1 cellular context compared by ENCODE assay signal in the genomic region with DNA sequence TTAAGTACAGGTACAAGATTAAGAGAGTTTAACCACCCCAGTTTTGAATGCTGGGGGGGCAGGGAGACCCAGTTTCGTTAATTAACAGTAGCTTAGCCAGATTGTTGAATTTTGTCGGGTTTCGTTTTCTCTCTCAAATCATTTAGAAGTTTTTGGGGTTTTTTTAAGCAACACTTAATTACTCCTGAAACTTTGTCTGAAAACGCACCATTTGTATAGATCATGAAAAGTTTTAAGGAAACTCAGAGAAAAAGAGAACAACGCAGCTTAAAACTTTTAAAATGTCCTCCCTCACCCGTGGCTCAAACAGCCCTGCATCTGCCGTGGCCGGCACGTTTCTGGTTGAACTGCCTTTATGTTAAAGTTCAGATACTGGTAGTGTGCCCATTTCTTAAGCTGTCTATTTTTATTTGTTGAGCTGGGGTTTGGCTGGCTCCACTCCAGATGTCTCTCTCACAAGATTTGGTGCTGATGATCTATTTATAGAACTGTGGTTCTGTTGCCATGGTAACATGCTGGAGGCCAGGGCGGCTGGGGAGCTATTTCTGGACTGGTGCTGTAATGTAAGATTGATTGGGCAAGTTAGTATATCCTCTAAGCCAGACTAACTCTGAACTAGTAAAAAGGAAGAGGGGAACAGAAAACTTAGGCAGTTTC.
TF ChIP-seq lines count a peak whose summit lies in the region.

No MANE protein-coding gene starts in this region.

TF ChIP-seq in K562, 482 proteins besides CTCF, POLR2A, EP300 and RAD21 (continued from another document and continues in another):
- TF ChIP-seq ZNF518B (CRISPR knock-in tag; IDR thresholded peaks at IDR 0.05) (no peak), XRCC3 (IDR thresholded peaks at IDR 0.05) (no peak), CBFB (CRISPR knock-in tag; IDR thresholded peaks at IDR 0.05) (no peak), ELF4 (CRISPR knock-in tag; IDR thresholded peaks at IDR 0.05) (no peak), RBM25 (IDR thresholded peaks at IDR 0.05; ENCODE audit: low read depth, low read length, severe bottlenecking) (no peak), HOXB6 (CRISPR knock-in tag; IDR thresholded peaks at IDR 0.05; ENCODE audit: borderline replicate concordance) (no peak), FUS (optimal IDR thresholded peaks at IDR 0.05; ENCODE audit: low read depth, low read length) (no peak), ESRRB (CRISPR knock-in tag; IDR thresholded peaks at IDR 0.05; ENCODE audit: borderline replicate concordance) (no peak), MBD1 (CRISPR knock-in tag; IDR thresholded peaks at IDR 0.05) (no peak), MYC (IDR thresholded peaks at IDR 0.05; ENCODE audit: low read depth, low read length) (no peak), MYC (CRISPR knock-in tag; IDR thresholded peaks at IDR 0.05; ENCODE audit: borderline replicate concordance, low read depth) (no peak), ZFP1 (CRISPR knock-in tag; IDR thresholded peaks at IDR 0.05) (no peak), ZKSCAN3 (CRISPR knock-in tag; IDR thresholded peaks at IDR 0.05) (no peak), ZBTB7A (IDR thresholded peaks at IDR 0.05; ENCODE audit: borderline replicate concordance, control insufficient read depth, low read depth, low read length) (no peak), JUND (IDR thresholded peaks at IDR 0.05; ENCODE audit: borderline replicate concordance, low read depth, low read length) (0 out of 2 replicates have a peak, but pooled peaks have one; percentile 14), JUND (tag; IDR thresholded peaks at IDR 0.05; ENCODE audit: borderline replicate concordance, low read depth, low read length) (no peak; the same call in 2 of the 3 replicates), PTTG1 (tag; IDR thresholded peaks at IDR 0.05; ENCODE audit: low read depth) (no peak), FOXM1 (IDR thresholded peaks at IDR 0.05; ENCODE audit: low read depth) (no peak), FOXM1 (CRISPR knock-in tag; IDR thresholded peaks at IDR 0.05; ENCODE audit: low read depth) (no peak), CSDE1 (IDR thresholded peaks at IDR 0.05) (peak in 1 of 2 experiments; percentile 94; a peak in 2 of 4 replicates), RNF219 (CRISPR knock-in tag; IDR thresholded peaks at IDR 0.05) (no peak), TSHZ1 (CRISPR knock-in tag; IDR thresholded peaks at IDR 0.05) (no peak), ZNF551 (CRISPR knock-in tag; IDR thresholded peaks at IDR 0.05) (no peak), BRD4 (IDR thresholded peaks at IDR 0.05) (no peak), POLR3A (IDR thresholded peaks at IDR 0.05; ENCODE audit: borderline replicate concordance, extremely low read depth, insufficient read depth, insufficient read length) (no peak), CC2D1A (IDR thresholded peaks at IDR 0.05) (no peak), ZNF121 (CRISPR knock-in tag; conservative IDR thresholded peaks at IDR 0.05) (no peak), NFIX (CRISPR knock-in tag; IDR thresholded peaks at IDR 0.05; ENCODE audit: low read depth) (no peak), MTA2 (IDR thresholded peaks at IDR 0.05; ENCODE audit: low read depth) (no peak), ZNF778 (CRISPR knock-in tag; IDR thresholded peaks at IDR 0.05) (no peak)
- TF ChIP-seq, protein P1, sequence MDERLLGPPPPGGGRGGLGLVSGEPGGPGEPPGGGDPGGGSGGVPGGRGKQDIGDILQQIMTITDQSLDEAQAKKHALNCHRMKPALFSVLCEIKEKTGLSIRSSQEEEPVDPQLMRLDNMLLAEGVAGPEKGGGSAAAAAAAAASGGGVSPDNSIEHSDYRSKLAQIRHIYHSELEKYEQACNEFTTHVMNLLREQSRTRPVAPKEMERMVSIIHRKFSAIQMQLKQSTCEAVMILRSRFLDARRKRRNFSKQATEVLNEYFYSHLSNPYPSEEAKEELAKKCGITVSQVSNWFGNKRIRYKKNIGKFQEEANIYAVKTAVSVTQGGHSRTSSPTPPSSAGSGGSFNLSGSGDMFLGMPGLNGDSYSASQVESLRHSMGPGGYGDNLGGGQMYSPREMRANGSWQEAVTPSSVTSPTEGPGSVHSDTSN (CRISPR knock-in tag; IDR thresholded peaks at IDR 0.05; ENCODE audit: low read depth) = no peak
- TF ChIP-seq, protein P1 (tag; conservative IDR thresholded peaks at IDR 0.05; ENCODE audit: low read depth) = peak; percentile 91
- TF ChIP-seq, protein P2, sequence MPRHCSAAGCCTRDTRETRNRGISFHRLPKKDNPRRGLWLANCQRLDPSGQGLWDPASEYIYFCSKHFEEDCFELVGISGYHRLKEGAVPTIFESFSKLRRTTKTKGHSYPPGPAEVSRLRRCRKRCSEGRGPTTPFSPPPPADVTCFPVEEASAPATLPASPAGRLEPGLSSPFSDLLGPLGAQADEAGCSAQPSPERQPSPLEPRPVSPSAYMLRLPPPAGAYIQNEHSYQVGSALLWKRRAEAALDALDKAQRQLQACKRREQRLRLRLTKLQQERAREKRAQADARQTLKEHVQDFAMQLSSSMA (CRISPR knock-in tag; IDR thresholded peaks at IDR 0.05) = no peak
- TF ChIP-seq, protein P3, sequence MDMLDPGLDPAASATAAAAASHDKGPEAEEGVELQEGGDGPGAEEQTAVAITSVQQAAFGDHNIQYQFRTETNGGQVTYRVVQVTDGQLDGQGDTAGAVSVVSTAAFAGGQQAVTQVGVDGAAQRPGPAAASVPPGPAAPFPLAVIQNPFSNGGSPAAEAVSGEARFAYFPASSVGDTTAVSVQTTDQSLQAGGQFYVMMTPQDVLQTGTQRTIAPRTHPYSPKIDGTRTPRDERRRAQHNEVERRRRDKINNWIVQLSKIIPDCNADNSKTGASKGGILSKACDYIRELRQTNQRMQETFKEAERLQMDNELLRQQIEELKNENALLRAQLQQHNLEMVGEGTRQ (CRISPR knock-in tag; IDR thresholded peaks at IDR 0.05) = no peak
- TF ChIP-seq, protein P4, sequence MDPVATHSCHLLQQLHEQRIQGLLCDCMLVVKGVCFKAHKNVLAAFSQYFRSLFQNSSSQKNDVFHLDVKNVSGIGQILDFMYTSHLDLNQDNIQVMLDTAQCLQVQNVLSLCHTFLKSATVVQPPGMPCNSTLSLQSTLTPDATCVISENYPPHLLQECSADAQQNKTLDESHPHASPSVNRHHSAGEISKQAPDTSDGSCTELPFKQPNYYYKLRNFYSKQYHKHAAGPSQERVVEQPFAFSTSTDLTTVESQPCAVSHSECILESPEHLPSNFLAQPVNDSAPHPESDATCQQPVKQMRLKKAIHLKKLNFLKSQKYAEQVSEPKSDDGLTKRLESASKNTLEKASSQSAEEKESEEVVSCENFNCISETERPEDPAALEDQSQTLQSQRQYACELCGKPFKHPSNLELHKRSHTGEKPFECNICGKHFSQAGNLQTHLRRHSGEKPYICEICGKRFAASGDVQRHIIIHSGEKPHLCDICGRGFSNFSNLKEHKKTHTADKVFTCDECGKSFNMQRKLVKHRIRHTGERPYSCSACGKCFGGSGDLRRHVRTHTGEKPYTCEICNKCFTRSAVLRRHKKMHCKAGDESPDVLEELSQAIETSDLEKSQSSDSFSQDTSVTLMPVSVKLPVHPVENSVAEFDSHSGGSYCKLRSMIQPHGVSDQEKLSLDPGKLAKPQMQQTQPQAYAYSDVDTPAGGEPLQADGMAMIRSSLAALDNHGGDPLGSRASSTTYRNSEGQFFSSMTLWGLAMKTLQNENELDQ (CRISPR knock-in tag; IDR thresholded peaks at IDR 0.05; ENCODE audit: borderline replicate concordance) = no peak
- TF ChIP-seq, protein P5, sequence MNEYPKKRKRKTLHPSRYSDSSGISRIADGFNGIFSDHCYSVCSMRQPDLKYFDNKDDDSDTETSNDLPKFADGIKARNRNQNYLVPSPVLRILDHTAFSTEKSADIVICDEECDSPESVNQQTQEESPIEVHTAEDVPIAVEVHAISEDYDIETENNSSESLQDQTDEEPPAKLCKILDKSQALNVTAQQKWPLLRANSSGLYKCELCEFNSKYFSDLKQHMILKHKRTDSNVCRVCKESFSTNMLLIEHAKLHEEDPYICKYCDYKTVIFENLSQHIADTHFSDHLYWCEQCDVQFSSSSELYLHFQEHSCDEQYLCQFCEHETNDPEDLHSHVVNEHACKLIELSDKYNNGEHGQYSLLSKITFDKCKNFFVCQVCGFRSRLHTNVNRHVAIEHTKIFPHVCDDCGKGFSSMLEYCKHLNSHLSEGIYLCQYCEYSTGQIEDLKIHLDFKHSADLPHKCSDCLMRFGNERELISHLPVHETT (CRISPR knock-in tag; conservative IDR thresholded peaks at IDR 0.05 in 1 of 2, IDR thresholded peaks at IDR 0.05 in 1 of 2) = no peak
- TF ChIP-seq, protein P6, sequence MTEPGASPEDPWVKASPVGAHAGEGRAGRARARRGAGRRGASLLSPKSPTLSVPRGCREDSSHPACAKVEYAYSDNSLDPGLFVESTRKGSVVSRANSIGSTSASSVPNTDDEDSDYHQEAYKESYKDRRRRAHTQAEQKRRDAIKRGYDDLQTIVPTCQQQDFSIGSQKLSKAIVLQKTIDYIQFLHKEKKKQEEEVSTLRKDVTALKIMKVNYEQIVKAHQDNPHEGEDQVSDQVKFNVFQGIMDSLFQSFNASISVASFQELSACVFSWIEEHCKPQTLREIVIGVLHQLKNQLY (CRISPR knock-in tag; conservative IDR thresholded peaks at IDR 0.05) = no peak
